In the genomic region with DNA sequence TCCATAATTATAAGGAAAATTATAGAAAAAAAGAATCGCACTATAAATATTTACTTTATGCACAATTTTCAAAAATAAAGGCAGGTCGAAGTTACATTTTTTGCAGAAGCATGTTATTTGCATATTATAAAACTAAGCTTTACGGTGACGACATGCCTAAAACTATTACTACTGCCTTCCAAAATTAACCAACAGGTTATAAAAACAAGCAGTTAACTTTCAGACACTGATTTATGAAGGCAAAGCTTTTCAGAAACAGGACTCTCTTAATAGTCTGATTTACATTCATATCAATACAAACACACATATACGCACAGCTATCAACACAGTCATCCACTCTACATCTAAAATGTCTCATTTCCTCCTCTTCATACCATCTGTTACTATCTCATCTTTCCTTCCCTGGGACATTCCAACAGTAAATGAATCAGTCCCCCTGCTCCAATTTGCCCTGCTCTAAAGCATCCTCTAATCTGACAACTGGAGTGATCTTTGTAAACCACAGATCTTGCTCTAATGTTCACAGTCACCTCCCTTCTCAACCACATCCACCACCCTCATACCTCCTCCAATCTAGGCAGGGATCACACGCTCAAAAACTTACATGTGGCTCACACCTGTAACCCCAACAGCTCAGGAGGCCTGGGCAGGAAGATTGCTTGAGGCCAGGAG, we compare ENCODE assay signal across 7 cellular contexts. TPM values are rescaled to one million over a fixed set of nuclear protein-coding genes. Genes with fewer than 3 reads are reported as not detected.
DNase-seq lines count a peak whose midpoint lies in the region; ATAC-seq and TF ChIP-seq lines count a peak whose summit lies in the region.

No MANE protein-coding gene starts in this region.

- peaks cover 13% of the 10 kb centered on the region for H3K4me1 ChIP-seq in suprapubic skin

- H3K4me3 ChIP-seq in suprapubic skin = no peak overlapping the region

- no peak overlapping the region for H3K27ac ChIP-seq in suprapubic skin

- TF ChIP-seq EP300 in suprapubic skin (IDR thresholded peaks at IDR 0.05) = no peak

- H3K36me3 ChIP-seq in suprapubic skin = peaks cover 4% of the 10 kb centered on the region

- no peak overlapping the region for H3K4me3 Mint-ChIP-seq in activated T-cell treated with anti-CD3 and anti-CD28 coated beads, Interleukin-2, amount 50 U/mL, for 72 hours

- H3K4me1 Mint-ChIP-seq in activated T-cell treated with anti-CD3 and anti-CD28 coated beads, Interleukin-2, amount 50 U/mL, for 72 hours (ENCODE audit: low read depth) = peaks cover 55% of the 10 kb centered on the region

- H3K36me3 Mint-ChIP-seq in activated T-cell treated with anti-CD3 and anti-CD28 coated beads, Interleukin-2, amount 50 U/mL, for 72 hours (ENCODE audit: insufficient read depth in 2 of 2) = peaks cover 12 to 31% of the 10 kb centered on the region in 2 donors

- ATAC-seq in GM18502 (IDR thresholded peaks at IDR 0.05; ENCODE audit: poor library complexity, unreplicated experiment) = peak; percentile 45
- peak; percentile 39 for ATAC-seq in HG02981 (IDR thresholded peaks at IDR 0.05; ENCODE audit: unreplicated experiment)
- ATAC-seq in activated T-cell treated with anti-CD3 and anti-CD28 coated beads, Interleukin-2, amount 50 U/mL, for 72 hours (replicated peaks in 1 of 2) = peak; percentile 87 to 88
- no peak for ATAC-seq in HG02970 (IDR thresholded peaks at IDR 0.05; ENCODE audit: low FRiP score, unreplicated experiment)

- H3K9me3 ChIP-seq in suprapubic skin = no peaks in the 10 kb centered on the region

- H3K27me3 Mint-ChIP-seq in activated T-cell treated with anti-CD3 and anti-CD28 coated beads, Interleukin-2, amount 50 U/mL, for 72 hours (ENCODE audit: low read depth) = no peaks in the 10 kb centered on the region

- no peak for TF ChIP-seq POLR2A in suprapubic skin (IDR thresholded peaks at IDR 0.05)

- peaks cover under 1% of the 10 kb centered on the region in 2 donors for H3K9me3 Mint-ChIP-seq in activated T-cell treated with anti-CD3 and anti-CD28 coated beads, Interleukin-2, amount 50 U/mL, for 72 hours

- DNase-seq in activated T-cell treated with anti-CD3 and anti-CD28 coated beads, Interleukin-2, amount 50 U/mL, for 72 hours = peak; percentile 41 to 47
- DNase-seq in myocyte (ENCODE audit: low read depth) = peak; percentile 89
- DNase-seq in NCI-H1048 (lab: John Stamatoyannopoulos, UW) = no peak
- DNase-seq in suprapubic skin (ENCODE audit: low spot score in 2 of 2) = no peak

- peak overlapping the region; percentile 1 for H3K27ac Mint-ChIP-seq in activated T-cell treated with anti-CD3 and anti-CD28 coated beads, Interleukin-2, amount 50 U/mL, for 72 hours

- TF ChIP-seq CTCF in suprapubic skin (IDR thresholded peaks at IDR 0.05) = no peak

- 86% methylated on average over 6 of the region's 6 CpGs for WGBS in suprapubic skin

- no peaks in the 10 kb centered on the region for H3K27me3 ChIP-seq in suprapubic skin

RNA-seq across cellular contexts. Expression of gene FBXW11, which starts 21.6 kb away (rescaled TPM):
- total RNA-seq in activated T-cell treated with anti-CD3 and anti-CD28 coated beads, Interleukin-2, amount 50 U/mL, for 72 hours = 10 to 100 TPM; 43.2 to 55.2 TPM
- total RNA-seq in myocyte (102 and 122 TPM in 2 replicates), suprapubic skin (10 to 100 TPM; 41.1 to 49.7 (median 43.0) TPM)
- polyA plus RNA-seq in myocyte (2012) = 51.6 TPM

Comparison
In these comparisons a context has a peak if more than half of its experiments do, and no peak if none do; other contexts are left out.
1. DNase-seq: peak in activated T-cell treated with anti-CD3 and anti-CD28 coated beads, Interleukin-2, amount 50 U/mL, for 72 hours (2 of 2) and myocyte (single experiment); none in NCI-H1048 (single experiment) and suprapubic skin (0 of 2).